ENCODE assay signal across 1 cellular context in the genomic region with DNA sequence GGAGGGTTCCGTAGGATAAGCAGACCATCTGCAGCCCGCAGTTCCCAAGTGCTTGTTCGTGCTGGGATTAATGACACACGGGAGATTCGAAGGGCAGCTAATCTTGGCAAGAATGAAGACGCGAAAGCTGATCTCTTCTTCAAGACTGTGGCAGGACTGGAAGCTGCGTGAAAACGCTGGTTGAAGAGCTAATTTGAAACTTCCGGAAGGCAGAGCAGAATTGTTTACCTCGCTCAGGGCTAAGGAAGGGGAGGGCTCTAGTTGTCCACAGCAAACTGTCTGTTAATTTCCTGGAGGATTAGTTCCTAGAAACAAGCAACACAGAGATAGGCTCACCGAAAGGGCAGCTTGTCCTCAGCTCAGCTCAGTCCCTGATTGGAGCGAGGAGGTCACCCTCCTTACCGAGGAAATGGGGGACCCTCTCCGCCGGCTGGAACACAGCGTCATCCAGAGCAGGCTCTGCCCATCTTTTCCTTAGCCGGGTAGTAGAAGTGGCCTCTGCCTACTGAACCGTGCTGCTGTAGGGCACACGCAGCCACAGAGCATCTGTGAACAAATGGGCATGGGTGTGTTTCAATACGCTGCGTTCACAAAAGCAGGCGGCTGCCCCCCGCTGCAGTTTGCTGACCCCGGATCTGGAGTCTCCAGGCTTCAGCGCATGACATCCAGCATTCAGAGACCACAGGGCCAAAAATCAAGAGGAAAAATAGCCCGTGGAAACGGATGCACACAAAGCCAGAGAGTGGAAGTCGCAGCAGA.
A peak's percentile ranks its signal among the peaks of the same experiment; 100 is the strongest.
TF ChIP-seq lines count a peak whose summit lies in the region.

No MANE protein-coding gene starts in this region.

TF ChIP-seq in K562, 482 proteins besides CTCF, POLR2A, EP300 and RAD21 (continued from another document and continues in another):
- TF ChIP-seq HDAC2 (IDR thresholded peaks at IDR 0.05) (0 out of 2 replicates have a peak, but pooled peaks have one; percentile 43), ZEB2 (IDR thresholded peaks at IDR 0.05) (0 out of 2 replicates have a peak, but pooled peaks have one; percentile 14), EP400 (IDR thresholded peaks at IDR 0.05) (peak; percentile 50), SIN3A (IDR thresholded peaks at IDR 0.05; ENCODE audit: borderline replicate concordance in 2 of 2, control insufficient read depth in 1 of 2, low read depth in 2 of 2, low read length in 2 of 2) (peak in 1 of 2 experiments; percentile 18; a peak in 1 of 4 replicates), ELF4 (CRISPR knock-in tag; IDR thresholded peaks at IDR 0.05) (no peak), ZNF121 (CRISPR knock-in tag; conservative IDR thresholded peaks at IDR 0.05) (no peak), ZNF584 (CRISPR knock-in tag; IDR thresholded peaks at IDR 0.05; ENCODE audit: low read depth) (peak; percentile 40; the same call in 1 of the 2 replicates), MEIS2 (IDR thresholded peaks at IDR 0.05; ENCODE audit: partially characterized antibody) (peak; percentile 39), PHF8 (IDR thresholded peaks at IDR 0.05; ENCODE audit: borderline replicate concordance, low read length) (peak; percentile 70; the same call in 1 of the 2 replicates), RBM39 (optimal IDR thresholded peaks at IDR 0.05; ENCODE audit: low read depth, low read length) (peak; percentile 54), XRCC4 (IDR thresholded peaks at IDR 0.05; ENCODE audit: extremely low read depth, insufficient read depth, insufficient read length) (no peak), KLF13 (tag; IDR thresholded peaks at IDR 0.05; ENCODE audit: borderline replicate concordance, low read depth) (no peak), NRF1 (conservative IDR thresholded peaks at IDR 0.05 in 1 of 2, IDR thresholded peaks at IDR 0.05 in 1 of 2) (peak; percentile 50 to 62; a peak in 3 of 4 replicates), FOXJ3 (CRISPR knock-in tag; IDR thresholded peaks at IDR 0.05) (0 out of 2 replicates have a peak, but pooled peaks have one; percentile 30), BACH1 (tag; IDR thresholded peaks at IDR 0.05) (0 out of 2 replicates have a peak, but pooled peaks have one; percentile 56), JUN (IDR thresholded peaks at IDR 0.05; ENCODE audit: borderline replicate concordance, low read depth, low read length) (no peak), JUN (CRISPR knock-in tag; IDR thresholded peaks at IDR 0.05; ENCODE audit: borderline replicate concordance) (no peak), GATA2 (CRISPR knock-in tag; IDR thresholded peaks at IDR 0.05) (no peak), MAZ (CRISPR knock-in tag; conservative IDR thresholded peaks at IDR 0.05 in 1 of 2, IDR thresholded peaks at IDR 0.05 in 1 of 2) (peak in 1 of 2 experiments; percentile 64; a peak in 3 of 4 replicates), NFRKB (IDR thresholded peaks at IDR 0.05; ENCODE audit: low read depth) (peak; percentile 64; the same call in 1 of the 2 replicates), NFATC3 (IDR thresholded peaks at IDR 0.05) (no peak), YBX1 (IDR thresholded peaks at IDR 0.05) (no peak), ESRRA (IDR thresholded peaks at IDR 0.05; ENCODE audit: borderline replicate concordance, low read depth) (peak; percentile 67), RNF2 (IDR thresholded peaks at IDR 0.05) (0 out of 2 replicates have a peak, but pooled peaks have one; percentile 49), SRSF1 (IDR thresholded peaks at IDR 0.05; ENCODE audit: low read depth, low read length) (no peak), CHD1 (IDR thresholded peaks at IDR 0.05; ENCODE audit: low read length) (peak; percentile 32), ELF1 (tag; IDR thresholded peaks at IDR 0.05) (peak; percentile 85), MBD2 (IDR thresholded peaks at IDR 0.05; ENCODE audit: borderline replicate concordance, low read depth) (peak; percentile 21; the same call in 1 of the 2 replicates), STAT5A (IDR thresholded peaks at IDR 0.05; ENCODE audit: borderline replicate concordance, low read length) (peak; percentile 62), PHB (CRISPR knock-in tag; IDR thresholded peaks at IDR 0.05) (no peak), ETS2 (tag; IDR thresholded peaks at IDR 0.05; ENCODE audit: borderline replicate concordance, poor library complexity, severe bottlenecking) (no peak), C11orf30 (IDR thresholded peaks at IDR 0.05; ENCODE audit: low read depth) (no peak)
- TF ChIP-seq, protein P1, sequence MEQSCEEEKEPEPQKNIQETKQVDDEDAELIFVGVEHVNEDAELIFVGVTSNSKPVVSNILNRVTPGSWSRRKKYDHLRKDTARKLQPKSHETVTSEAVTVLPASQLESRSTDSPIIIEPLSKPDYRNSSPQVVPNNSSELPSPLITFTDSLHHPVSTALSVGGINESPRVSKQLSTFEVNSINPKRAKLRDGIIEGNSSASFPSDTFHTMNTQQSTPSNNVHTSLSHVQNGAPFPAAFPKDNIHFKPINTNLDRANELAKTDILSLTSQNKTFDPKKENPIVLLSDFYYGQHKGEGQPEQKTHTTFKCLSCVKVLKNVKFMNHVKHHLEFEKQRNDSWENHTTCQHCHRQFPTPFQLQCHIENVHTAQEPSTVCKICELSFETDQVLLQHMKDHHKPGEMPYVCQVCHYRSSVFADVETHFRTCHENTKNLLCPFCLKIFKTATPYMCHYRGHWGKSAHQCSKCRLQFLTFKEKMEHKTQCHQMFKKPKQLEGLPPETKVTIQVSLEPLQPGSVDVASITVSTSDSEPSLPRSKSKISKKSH (CRISPR knock-in tag; IDR thresholded peaks at IDR 0.05): no peak
- TF ChIP-seq, protein P2, sequence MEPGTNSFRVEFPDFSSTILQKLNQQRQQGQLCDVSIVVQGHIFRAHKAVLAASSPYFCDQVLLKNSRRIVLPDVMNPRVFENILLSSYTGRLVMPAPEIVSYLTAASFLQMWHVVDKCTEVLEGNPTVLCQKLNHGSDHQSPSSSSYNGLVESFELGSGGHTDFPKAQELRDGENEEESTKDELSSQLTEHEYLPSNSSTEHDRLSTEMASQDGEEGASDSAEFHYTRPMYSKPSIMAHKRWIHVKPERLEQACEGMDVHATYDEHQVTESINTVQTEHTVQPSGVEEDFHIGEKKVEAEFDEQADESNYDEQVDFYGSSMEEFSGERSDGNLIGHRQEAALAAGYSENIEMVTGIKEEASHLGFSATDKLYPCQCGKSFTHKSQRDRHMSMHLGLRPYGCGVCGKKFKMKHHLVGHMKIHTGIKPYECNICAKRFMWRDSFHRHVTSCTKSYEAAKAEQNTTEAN (CRISPR knock-in tag; IDR thresholded peaks at IDR 0.05): no peak
- TF ChIP-seq, protein P3, sequence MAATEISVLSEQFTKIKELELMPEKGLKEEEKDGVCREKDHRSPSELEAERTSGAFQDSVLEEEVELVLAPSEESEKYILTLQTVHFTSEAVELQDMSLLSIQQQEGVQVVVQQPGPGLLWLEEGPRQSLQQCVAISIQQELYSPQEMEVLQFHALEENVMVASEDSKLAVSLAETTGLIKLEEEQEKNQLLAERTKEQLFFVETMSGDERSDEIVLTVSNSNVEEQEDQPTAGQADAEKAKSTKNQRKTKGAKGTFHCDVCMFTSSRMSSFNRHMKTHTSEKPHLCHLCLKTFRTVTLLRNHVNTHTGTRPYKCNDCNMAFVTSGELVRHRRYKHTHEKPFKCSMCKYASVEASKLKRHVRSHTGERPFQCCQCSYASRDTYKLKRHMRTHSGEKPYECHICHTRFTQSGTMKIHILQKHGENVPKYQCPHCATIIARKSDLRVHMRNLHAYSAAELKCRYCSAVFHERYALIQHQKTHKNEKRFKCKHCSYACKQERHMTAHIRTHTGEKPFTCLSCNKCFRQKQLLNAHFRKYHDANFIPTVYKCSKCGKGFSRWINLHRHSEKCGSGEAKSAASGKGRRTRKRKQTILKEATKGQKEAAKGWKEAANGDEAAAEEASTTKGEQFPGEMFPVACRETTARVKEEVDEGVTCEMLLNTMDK (IDR thresholded peaks at IDR 0.05; ENCODE audit: borderline replicate concordance, insufficient read depth, low read depth, low read length, poor library complexity, severe bottlenecking): no peak
- TF ChIP-seq, protein P4, sequence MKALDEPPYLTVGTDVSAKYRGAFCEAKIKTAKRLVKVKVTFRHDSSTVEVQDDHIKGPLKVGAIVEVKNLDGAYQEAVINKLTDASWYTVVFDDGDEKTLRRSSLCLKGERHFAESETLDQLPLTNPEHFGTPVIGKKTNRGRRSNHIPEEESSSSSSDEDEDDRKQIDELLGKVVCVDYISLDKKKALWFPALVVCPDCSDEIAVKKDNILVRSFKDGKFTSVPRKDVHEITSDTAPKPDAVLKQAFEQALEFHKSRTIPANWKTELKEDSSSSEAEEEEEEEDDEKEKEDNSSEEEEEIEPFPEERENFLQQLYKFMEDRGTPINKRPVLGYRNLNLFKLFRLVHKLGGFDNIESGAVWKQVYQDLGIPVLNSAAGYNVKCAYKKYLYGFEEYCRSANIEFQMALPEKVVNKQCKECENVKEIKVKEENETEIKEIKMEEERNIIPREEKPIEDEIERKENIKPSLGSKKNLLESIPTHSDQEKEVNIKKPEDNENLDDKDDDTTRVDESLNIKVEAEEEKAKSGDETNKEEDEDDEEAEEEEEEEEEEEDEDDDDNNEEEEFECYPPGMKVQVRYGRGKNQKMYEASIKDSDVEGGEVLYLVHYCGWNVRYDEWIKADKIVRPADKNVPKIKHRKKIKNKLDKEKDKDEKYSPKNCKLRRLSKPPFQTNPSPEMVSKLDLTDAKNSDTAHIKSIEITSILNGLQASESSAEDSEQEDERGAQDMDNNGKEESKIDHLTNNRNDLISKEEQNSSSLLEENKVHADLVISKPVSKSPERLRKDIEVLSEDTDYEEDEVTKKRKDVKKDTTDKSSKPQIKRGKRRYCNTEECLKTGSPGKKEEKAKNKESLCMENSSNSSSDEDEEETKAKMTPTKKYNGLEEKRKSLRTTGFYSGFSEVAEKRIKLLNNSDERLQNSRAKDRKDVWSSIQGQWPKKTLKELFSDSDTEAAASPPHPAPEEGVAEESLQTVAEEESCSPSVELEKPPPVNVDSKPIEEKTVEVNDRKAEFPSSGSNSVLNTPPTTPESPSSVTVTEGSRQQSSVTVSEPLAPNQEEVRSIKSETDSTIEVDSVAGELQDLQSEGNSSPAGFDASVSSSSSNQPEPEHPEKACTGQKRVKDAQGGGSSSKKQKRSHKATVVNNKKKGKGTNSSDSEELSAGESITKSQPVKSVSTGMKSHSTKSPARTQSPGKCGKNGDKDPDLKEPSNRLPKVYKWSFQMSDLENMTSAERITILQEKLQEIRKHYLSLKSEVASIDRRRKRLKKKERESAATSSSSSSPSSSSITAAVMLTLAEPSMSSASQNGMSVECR (CRISPR knock-in tag; IDR thresholded peaks at IDR 0.05): 0 out of 2 replicates have a peak, but pooled peaks have one; percentile 31
- TF ChIP-seq, protein P5, sequence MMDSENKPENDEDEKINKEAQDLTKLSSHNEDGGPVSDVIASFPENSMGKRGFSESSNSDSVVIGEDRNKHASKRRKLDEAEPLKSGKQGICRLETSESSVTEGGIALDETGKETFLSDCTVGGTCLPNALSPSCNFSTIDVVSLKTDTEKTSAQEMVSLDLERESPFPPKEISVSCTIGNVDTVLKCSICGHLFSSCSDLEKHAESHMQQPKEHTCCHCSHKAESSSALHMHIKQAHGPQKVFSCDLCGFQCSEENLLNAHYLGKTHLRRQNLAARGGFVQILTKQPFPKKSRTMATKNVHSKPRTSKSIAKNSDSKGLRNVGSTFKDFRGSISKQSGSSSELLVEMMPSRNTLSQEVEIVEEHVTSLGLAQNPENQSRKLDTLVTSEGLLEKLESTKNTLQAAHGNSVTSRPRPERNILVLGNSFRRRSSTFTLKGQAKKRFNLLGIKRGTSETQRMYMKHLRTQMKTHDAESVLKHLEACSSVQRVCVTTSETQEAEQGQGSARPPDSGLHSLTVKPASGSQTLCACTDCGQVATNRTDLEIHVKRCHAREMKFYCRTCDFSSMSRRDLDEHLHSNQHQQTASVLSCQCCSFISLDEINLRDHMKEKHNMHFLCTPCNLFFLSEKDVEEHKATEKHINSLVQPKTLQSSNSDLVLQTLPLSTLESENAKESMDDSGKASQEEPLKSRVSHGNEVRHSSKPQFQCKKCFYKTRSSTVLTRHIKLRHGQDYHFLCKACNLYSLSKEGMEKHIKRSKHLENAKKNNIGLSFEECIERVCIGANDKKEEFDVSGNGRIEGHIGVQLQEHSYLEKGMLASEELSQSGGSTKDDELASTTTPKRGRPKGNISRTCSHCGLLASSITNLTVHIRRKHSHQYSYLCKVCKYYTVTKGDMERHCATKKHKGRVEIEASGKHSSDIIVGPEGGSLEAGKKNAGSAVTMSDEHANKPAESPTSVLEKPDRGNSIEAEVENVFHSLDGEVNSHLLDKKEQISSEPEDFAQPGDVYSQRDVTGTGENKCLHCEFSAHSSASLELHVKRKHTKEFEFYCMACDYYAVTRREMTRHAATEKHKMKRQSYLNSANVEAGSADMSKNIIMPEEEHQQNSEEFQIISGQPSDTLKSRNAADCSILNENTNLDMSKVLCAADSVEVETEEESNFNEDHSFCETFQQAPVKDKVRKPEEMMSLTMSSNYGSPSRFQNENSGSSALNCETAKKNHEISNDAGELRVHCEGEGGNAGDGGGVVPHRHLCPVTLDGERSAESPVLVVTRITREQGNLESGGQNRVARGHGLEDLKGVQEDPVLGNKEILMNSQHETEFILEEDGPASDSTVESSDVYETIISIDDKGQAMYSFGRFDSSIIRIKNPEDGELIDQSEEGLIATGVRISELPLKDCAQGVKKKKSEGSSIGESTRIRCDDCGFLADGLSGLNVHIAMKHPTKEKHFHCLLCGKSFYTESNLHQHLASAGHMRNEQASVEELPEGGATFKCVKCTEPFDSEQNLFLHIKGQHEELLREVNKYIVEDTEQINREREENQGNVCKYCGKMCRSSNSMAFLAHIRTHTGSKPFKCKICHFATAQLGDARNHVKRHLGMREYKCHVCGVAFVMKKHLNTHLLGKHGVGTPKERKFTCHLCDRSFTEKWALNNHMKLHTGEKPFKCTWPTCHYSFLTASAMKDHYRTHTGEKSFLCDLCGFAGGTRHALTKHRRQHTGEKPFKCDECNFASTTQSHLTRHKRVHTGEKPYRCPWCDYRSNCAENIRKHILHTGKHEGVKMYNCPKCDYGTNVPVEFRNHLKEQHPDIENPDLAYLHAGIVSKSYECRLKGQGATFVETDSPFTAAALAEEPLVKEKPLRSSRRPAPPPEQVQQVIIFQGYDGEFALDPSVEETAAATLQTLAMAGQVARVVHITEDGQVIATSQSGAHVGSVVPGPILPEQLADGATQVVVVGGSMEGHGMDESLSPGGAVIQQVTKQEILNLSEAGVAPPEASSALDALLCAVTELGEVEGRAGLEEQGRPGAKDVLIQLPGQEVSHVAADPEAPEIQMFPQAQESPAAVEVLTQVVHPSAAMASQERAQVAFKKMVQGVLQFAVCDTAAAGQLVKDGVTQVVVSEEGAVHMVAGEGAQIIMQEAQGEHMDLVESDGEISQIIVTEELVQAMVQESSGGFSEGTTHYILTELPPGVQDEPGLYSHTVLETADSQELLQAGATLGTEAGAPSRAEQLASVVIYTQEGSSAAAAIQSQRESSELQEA (IDR thresholded peaks at IDR 0.05; ENCODE audit: low read depth): no peak
- TF ChIP-seq, protein P6, sequence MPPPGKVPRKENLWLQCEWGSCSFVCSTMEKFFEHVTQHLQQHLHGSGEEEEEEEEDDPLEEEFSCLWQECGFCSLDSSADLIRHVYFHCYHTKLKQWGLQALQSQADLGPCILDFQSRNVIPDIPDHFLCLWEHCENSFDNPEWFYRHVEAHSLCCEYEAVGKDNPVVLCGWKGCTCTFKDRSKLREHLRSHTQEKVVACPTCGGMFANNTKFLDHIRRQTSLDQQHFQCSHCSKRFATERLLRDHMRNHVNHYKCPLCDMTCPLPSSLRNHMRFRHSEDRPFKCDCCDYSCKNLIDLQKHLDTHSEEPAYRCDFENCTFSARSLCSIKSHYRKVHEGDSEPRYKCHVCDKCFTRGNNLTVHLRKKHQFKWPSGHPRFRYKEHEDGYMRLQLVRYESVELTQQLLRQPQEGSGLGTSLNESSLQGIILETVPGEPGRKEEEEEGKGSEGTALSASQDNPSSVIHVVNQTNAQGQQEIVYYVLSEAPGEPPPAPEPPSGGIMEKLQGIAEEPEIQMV (tag; conservative IDR thresholded peaks at IDR 0.05; ENCODE audit: low read depth): no peak
